In genomic region chr4:5710065-5710961, GRCh38 we compare ENCODE assay signal across 8 cellular contexts. TPM values are rescaled to one million over a fixed set of nuclear protein-coding genes. Genes with fewer than 3 reads are reported as not detected.
A peak's percentile ranks its signal among the peaks of the same experiment; 100 is the strongest.
DNase-seq lines count a peak whose midpoint lies in the region; ATAC-seq and TF ChIP-seq lines count a peak whose summit lies in the region.

No MANE protein-coding gene starts in this region.

- H3K36me3 ChIP-seq in SK-N-SH (replicated peaks in 1 of 2; ENCODE audit: control insufficient read depth in 1 of 2, insufficient read depth in 2 of 2, low read length in 1 of 2) = peaks cover 0 to 12% of the 10 kb centered on the region in 2 experiments
- no peaks in the 10 kb centered on the region for H3K36me3 ChIP-seq in neural progenitor cell

- H3K4me1 Mint-ChIP-seq in neural progenitor cell = peaks cover 29% of the 10 kb centered on the region

- peak overlapping the region; percentile 61 for H3K9ac ChIP-seq in SK-N-SH
- no peak overlapping the region for H3K9ac ChIP-seq in neural progenitor cell

- no peaks in the 10 kb centered on the region for H3K9me3 ChIP-seq in SK-N-SH
- H3K9me3 ChIP-seq in neural progenitor cell (ENCODE audit: low read depth) = peaks cover 3% of the 10 kb centered on the region

- H3K27me3 Mint-ChIP-seq in neural progenitor cell (ENCODE audit: insufficient read depth, low read depth) = peaks cover 15% of the 10 kb centered on the region

- peak overlapping the region; percentile 76 for H3K27ac Mint-ChIP-seq in neural progenitor cell

- peaks cover 37% of the 10 kb centered on the region for H3K79me2 ChIP-seq in SK-N-SH (ENCODE audit: insufficient read depth)
- H3K79me2 ChIP-seq in neural progenitor cell (ENCODE audit: low read depth) = no peaks in the 10 kb centered on the region

- POLR2A ChIA-PET in SK-N-SH (lab: Yijun Ruan, JAX) = no interaction called here

- H3K4me3 ChIP-seq in SK-N-SH (ENCODE audit: low read depth in 2 of 2, low read length in 1 of 2) = peak overlapping the region; percentile 65 to 75
- H3K4me3 ChIP-seq in neural progenitor cell = peak overlapping the region; percentile 53

- peak overlapping the region; percentile 48 to 79; a peak in 2 of 4 replicates for H3K27ac ChIP-seq in SK-N-SH (ENCODE audit: low read depth in 2 of 2, low read length in 1 of 2)
- no peak overlapping the region for H3K27ac ChIP-seq in neural progenitor cell

- TF ChIP-seq EP300 in SK-N-SH (IDR thresholded peaks at IDR 0.05; ENCODE audit: borderline replicate concordance in 1 of 2, low read depth in 1 of 2, low read length in 1 of 2) = no peak

- peaks cover 7% of the 10 kb centered on the region for H3K36me3 Mint-ChIP-seq in neural progenitor cell

- H3K4me1 ChIP-seq in SK-N-SH (ENCODE audit: control insufficient read depth in 1 of 2, insufficient read depth in 2 of 2, low read depth in 1 of 2, low read length in 1 of 2) (peaks cover 3 to 30% of the 10 kb centered on the region in 2 experiments; a peak in 1 of 4 replicates), neural progenitor cell (peaks cover 19% of the 10 kb centered on the region)

- ATAC-seq in HG03025 (IDR thresholded peaks at IDR 0.05; ENCODE audit: low FRiP score, unreplicated experiment) = no peak

- WGBS in SK-N-SH (ENCODE audit: low lambda C conversion rate) = 21% methylated on average over 12 of the region's 13 CpGs

- no peaks in the 10 kb centered on the region for H3K9me2 ChIP-seq in SK-N-SH

- DNase-seq in NCI-H345 (lab: John Stamatoyannopoulos, UW) = peak; percentile 41
- no peak for DNase-seq in NCI-H345 treated with DMSO at 0.1 percent for 48 hours (lab: John Stamatoyannopoulos, UW; ENCODE audit: unreplicated experiment)
- peak; percentile 75 for DNase-seq in SK-N-SH
- peak; percentile 49 for DNase-seq in fibroblast of peridontal ligament (ENCODE audit: extremely low read depth)
- peak; percentile 57 for DNase-seq in neural progenitor cell (ENCODE audit: low spot score)
- DNase-seq in NOMO-1 treated with DMSO at 0.1 percent for 48 hours (lab: John Stamatoyannopoulos, UW; ENCODE audit: unreplicated experiment) = no peak
- DNase-seq in COR-L47 (lab: John Stamatoyannopoulos, UW) = no peak

- H3K27me3 ChIP-seq in SK-N-SH (ENCODE audit: insufficient read depth) (no peaks in the 10 kb centered on the region), neural progenitor cell (peaks cover 38% of the 10 kb centered on the region)

- peak; percentile 54 for TF ChIP-seq CTCF in SK-N-SH (IDR thresholded peaks at IDR 0.05)
- TF ChIP-seq CTCF in neural progenitor cell (IDR thresholded peaks at IDR 0.05) = peak; percentile 55

- peak overlapping the region; percentile 100 for H2AFZ ChIP-seq in SK-N-SH (ENCODE audit: low read depth)
- H2AFZ ChIP-seq in neural progenitor cell (replicated peaks) = peak overlapping the region; percentile 75

- H3F3A ChIP-seq in SK-N-SH (replicated peaks; ENCODE audit: insufficient read depth) = no peaks in the 10 kb centered on the region
- H3F3A ChIP-seq in neural progenitor cell (ENCODE audit: low read depth) = peaks cover 29% of the 10 kb centered on the region

- H4K20me1 ChIP-seq in SK-N-SH (ENCODE audit: insufficient read depth) (no peaks in the 10 kb centered on the region), neural progenitor cell (ENCODE audit: low read depth) (no peaks in the 10 kb centered on the region)

- peak overlapping the region; percentile 90 for H3K4me3 Mint-ChIP-seq in neural progenitor cell

- H3K4me2 ChIP-seq in SK-N-SH (peak overlapping the region; percentile 91), neural progenitor cell (peak overlapping the region; percentile 76)

- CTCF ChIA-PET in SK-N-SH (lab: Yijun Ruan, JAX) = interaction anchor here (0.6 to 1.6 kb wide), 8 partner anchors 24 to 316 kb away, joined by 3 to 5 read pairs (median 3); no protein-coding TSS in a partner anchor

- no peak for TF ChIP-seq RAD21 in SK-N-SH (IDR thresholded peaks at IDR 0.05; ENCODE audit: low read length)

- H3K9me3 Mint-ChIP-seq in neural progenitor cell = peaks cover 12% of the 10 kb centered on the region

TF ChIP-seq in SK-N-SH, 30 proteins besides CTCF, POLR2A, EP300 and RAD21 (continues in another document):
- TF ChIP-seq USF2 (IDR thresholded peaks at IDR 0.05; ENCODE audit: borderline replicate concordance, low read depth, low read length) = no peak
- no peak for TF ChIP-seq FOXJ3 (CRISPR knock-in tag; IDR thresholded peaks at IDR 0.05)
- TF ChIP-seq IRF3 (IDR thresholded peaks at IDR 0.05; ENCODE audit: low read depth, low read length) = no peak
- TF ChIP-seq REST (IDR thresholded peaks at IDR 0.05; ENCODE audit: low read depth, low read length) = no peak
- TF ChIP-seq CHD2 (IDR thresholded peaks at IDR 0.05; ENCODE audit: low read length, partially characterized antibody) = no peak
- no peak for TF ChIP-seq POLR2AphosphoS5 (IDR thresholded peaks at IDR 0.05; ENCODE audit: low read depth, low read length)
- TF ChIP-seq SIN3A (IDR thresholded peaks at IDR 0.05; ENCODE audit: borderline replicate concordance, low read depth, low read length) = no peak
- no peak for TF ChIP-seq TCF12 (IDR thresholded peaks at IDR 0.05)
- no peak for TF ChIP-seq ELF1 (IDR thresholded peaks at IDR 0.05)
- TF ChIP-seq NFIC (IDR thresholded peaks at IDR 0.05; ENCODE audit: borderline replicate concordance) = no peak
- TF ChIP-seq ZBTB33 (IDR thresholded peaks at IDR 0.05; ENCODE audit: borderline replicate concordance, low read depth) = no peak
- no peak for TF ChIP-seq MEF2A (IDR thresholded peaks at IDR 0.05; ENCODE audit: borderline replicate concordance, low read depth)
- no peak for TF ChIP-seq SMC3 (IDR thresholded peaks at IDR 0.05; ENCODE audit: low read depth, low read length)
- no peak for TF ChIP-seq MXI1 (IDR thresholded peaks at IDR 0.05; ENCODE audit: low read depth, low read length)
- TF ChIP-seq GABPA (IDR thresholded peaks at IDR 0.05; ENCODE audit: low read depth) = no peak

RNA-seq across cellular contexts. Expression of gene EVC, which starts 0.7 kb away (rescaled TPM):
- polyA plus RNA-seq in SK-N-SH (2012; rRNA removed) = 3.8 and 4.2 TPM in 2 replicates
- 2.8 and 3.7 TPM in 2 replicates for polyA plus RNA-seq in SK-N-SH (2012; cell fraction: cytosol; rRNA removed)
- 10.2 and 18.2 TPM in 2 replicates for polyA plus RNA-seq in SK-N-SH (2012; cell fraction: nucleus; rRNA removed)
- 3.6 and 10.8 TPM in 2 replicates for total RNA-seq in neural progenitor cell (ENCODE audit: low replicate concordance)

RNA-seq across cellular contexts. Expression of gene EVC2, which starts 2.0 kb away (rescaled TPM):
- polyA plus RNA-seq in SK-N-SH (2012; rRNA removed) = not detected in 2 replicates
- 0.03 TPM in 1 of 2 replicates, not detected in the other for polyA plus RNA-seq in SK-N-SH (2012; cell fraction: cytosol; rRNA removed)
- 0.01 TPM in 2 replicates for polyA plus RNA-seq in SK-N-SH (2012; cell fraction: nucleus; rRNA removed)
- total RNA-seq in neural progenitor cell (ENCODE audit: low replicate concordance) = 6.1 and 8.0 TPM in 2 replicates

Comparison
In these comparisons a context has a peak if more than half of its experiments do, and no peak if none do; other contexts are left out.
1. DNase-seq: peak in NCI-H345 (single experiment), SK-N-SH (single experiment), fibroblast of peridontal ligament (single experiment) and neural progenitor cell (single experiment); none in NCI-H345 treated with DMSO at 0.1 percent for 48 hours (single experiment), NOMO-1 treated with DMSO at 0.1 percent for 48 hours (single experiment) and COR-L47 (single experiment).